Comparison of ENCODE assay signal across 9 cellular contexts in the genomic region with DNA sequence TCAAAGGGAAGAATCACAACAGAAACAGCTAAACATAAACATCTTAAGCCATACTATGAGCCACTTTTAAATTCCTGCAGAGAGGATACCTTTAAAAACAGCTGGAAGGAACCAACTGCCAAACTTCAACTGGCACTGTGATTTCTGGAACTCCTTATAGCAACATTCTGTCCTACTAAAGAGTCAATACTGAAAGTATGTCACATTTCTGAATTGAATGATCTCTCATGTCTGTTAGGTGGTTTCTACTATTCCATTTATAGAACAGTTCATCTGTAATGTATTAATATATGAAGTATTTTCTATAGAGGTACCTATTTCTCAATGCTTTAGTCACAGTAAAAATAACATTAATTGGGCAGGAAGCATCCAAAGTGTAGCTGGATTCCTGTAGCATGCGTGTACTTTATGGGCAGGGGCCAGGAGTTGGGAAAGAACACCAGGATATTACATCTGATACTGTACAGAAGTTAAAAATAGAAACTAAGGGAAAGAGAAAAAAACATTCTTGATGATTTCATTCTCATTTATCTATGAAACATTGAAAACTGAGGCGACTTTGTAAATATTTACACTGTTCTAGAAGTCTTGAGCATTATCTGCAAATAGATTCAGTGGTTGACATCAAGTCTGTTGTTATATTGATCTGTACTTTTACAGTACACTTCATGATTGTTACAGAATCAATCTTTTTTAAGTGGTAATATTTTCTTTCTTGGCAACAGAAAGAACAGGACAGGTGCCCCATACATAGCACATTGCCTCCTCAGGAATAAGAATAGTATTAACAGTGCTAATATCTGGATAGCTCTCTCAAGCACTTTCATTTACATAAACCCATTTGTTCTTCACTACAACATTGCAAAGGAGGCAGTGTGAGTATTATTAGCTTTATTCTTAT. TPM values are rescaled to one million over a fixed set of nuclear protein-coding genes. Genes with fewer than 3 reads are reported as not detected.
A peak's percentile ranks its signal among the peaks of the same experiment; 100 is the strongest.
DNase-seq lines count a peak whose midpoint lies in the region; ATAC-seq and TF ChIP-seq lines count a peak whose summit lies in the region.
"Had no signal": no experiment of that assay in that cellular context is flagged by ENCODE, and none has a peak within 500 bp of the region (broad histone marks: within the 10 kb centered on the region; RNA-seq: fewer than 3 reads in every experiment).

No MANE protein-coding gene starts in this region.

- TF ChIP-seq EP300 in gastroesophageal sphincter (IDR thresholded peaks at IDR 0.05), result no peak

- H3K4me3 ChIP-seq in PC-3 (ENCODE audit: low read length) (peak overlapping the region; percentile 51), gastroesophageal sphincter (no peak overlapping the region), thyroid gland (replicated peaks in 1 of 3) (no peak overlapping the region)

- POLR2A ChIA-PET in PC-3 (lab: Charles Lee; ENCODE audit: unreplicated experiment), result no interaction called here

- H3K9ac ChIP-seq in PC-3 (ENCODE audit: low read length), result peak overlapping the region; percentile 63

- H3K9me2 ChIP-seq in PC-3 (replicated peaks; ENCODE audit: low read length), result no peaks in the 10 kb centered on the region

- H3K27me3 ChIP-seq in PC-3 (ENCODE audit: low read length) (no peaks in the 10 kb centered on the region), gastroesophageal sphincter (no peaks in the 10 kb centered on the region), thyroid gland (no peaks in the 10 kb centered on the region)

- intact Hi-C loops in PC-3 (cut with micrococcal nuclease) (loop anchor here (1.0 to 2.0 kb wide), 3 partner anchors 23 to 72 kb away; no protein-coding TSS in a partner anchor), thyroid gland (cut with DNase I) (no loop called here)

- H3K27ac ChIP-seq in PC-3 (ENCODE audit: low read length) (peak overlapping the region; percentile 92), gastroesophageal sphincter (peak overlapping the region; percentile 52 to 81 (median 72)), thyroid gland (no peak overlapping the region)

- peak overlapping the region; percentile 79 for H3K4me2 ChIP-seq in PC-3 (ENCODE audit: low read length)

- H2AFZ ChIP-seq in PC-3 (ENCODE audit: low read length), result peak overlapping the region; percentile 63; the same call in 1 of the 2 replicates

- H3K4me1 ChIP-seq in PC-3 (ENCODE audit: insufficient read depth, low read length) (peaks cover 36% of the 10 kb centered on the region), gastroesophageal sphincter (peaks cover 3 to 17% (median 4%) of the 10 kb centered on the region in 3 donors), thyroid gland (peaks cover 5 to 8% of the 10 kb centered on the region in 2 donors)

- H3K36me3 ChIP-seq in PC-3 (ENCODE audit: low read depth, low read length) (no peaks in the 10 kb centered on the region), gastroesophageal sphincter (no peaks in the 10 kb centered on the region), thyroid gland (no peaks in the 10 kb centered on the region)

- TF ChIP-seq POLR2A in gastroesophageal sphincter (IDR thresholded peaks at IDR 0.05) (no peak), thyroid gland (IDR thresholded peaks at IDR 0.05) (no peak)

- H3K79me2 ChIP-seq in PC-3 (ENCODE audit: low read length), result no peaks in the 10 kb centered on the region

- H3K9me3 ChIP-seq in PC-3 (ENCODE audit: low read length), result no peaks in the 10 kb centered on the region
- H3K9me3 ChIP-seq in gastroesophageal sphincter, result no peaks in the 10 kb centered on the region
- no peaks in the 10 kb centered on the region for H3K9me3 ChIP-seq in thyroid gland

- BruUV-seq in PC-3 (replicated peaks; lab: Mats Ljungman, UMichigan), result TSS peak; percentile 83

- peak; percentile 84 for ATAC-seq in HG02588 (IDR thresholded peaks at IDR 0.05; ENCODE audit: unreplicated experiment)
- ATAC-seq in PC-3, result peak; percentile 94
- ATAC-seq in gastroesophageal sphincter, result peak; percentile 96

- CTCF ChIA-PET in PC-3 (lab: Charles Lee), result interaction anchor here (0.8 to 1.7 kb wide), 4 partner anchors 22 to 136 kb away, joined by 4 to 10 read pairs (median 6); no protein-coding TSS in a partner anchor

- peak; percentile 58 for DNase-seq in GM13977 (ENCODE audit: low spot score)
- DNase-seq in PC-3, result peak; percentile 100
- DNase-seq in thyroid gland, result peak; percentile 15 to 29
- DNase-seq in activated CD4-positive, alpha-beta T cell treated with anti-CD3 and anti-CD28 coated beads for 4 hours, result no peak
- no peak for DNase-seq in NCI-H345 treated with DMSO at 0.1 percent for 48 hours (lab: John Stamatoyannopoulos, UW; ENCODE audit: unreplicated experiment)
- no peak for DNase-seq in activated effector memory CD4-positive, alpha-beta T cell treated with anti-CD3 and anti-CD28 coated beads, Interleukin-2, amount 50 U/mL, for 16 hours
- DNase-seq: naive B cell had no signal

- 6 to 14% methylated on average over 2 of the region's 2 CpGs for WGBS in gastroesophageal sphincter (ENCODE audit: low coverage in 1 of 2), 2 donors
- WGBS in thyroid gland, 2 donors, result 47 to 51% methylated on average over 2 of the region's 2 CpGs

- H3F3A ChIP-seq in PC-3 (ENCODE audit: low read length, unreplicated experiment), result peaks cover 13% of the 10 kb centered on the region

- TF ChIP-seq CTCF in GM13977 (IDR thresholded peaks at IDR 0.05; ENCODE audit: extremely low read depth, insufficient read depth, missing control alignments), result no peak
- no peak for TF ChIP-seq CTCF in PC-3 (conservative IDR thresholded peaks at IDR 0.05; ENCODE audit: low read depth, low read length)
- TF ChIP-seq CTCF in gastroesophageal sphincter (IDR thresholded peaks at IDR 0.05), result no peak
- no peak for TF ChIP-seq CTCF in thyroid gland (IDR thresholded peaks at IDR 0.05)

- in situ Hi-C loops in GM13977 (cut with MboI; ENCODE audit: low pct_unique_long_range_greater_than_20kb, low sequenced_read_pairs, unreplicated experiment), result no loop called here

- H4K20me1 ChIP-seq in PC-3 (ENCODE audit: low read length), result no peaks in the 10 kb centered on the region

RNA-seq across cellular contexts. Expression of gene ZNF281, which starts 6.1 kb away (rescaled TPM):
- 23.3 and 26.6 TPM in 2 replicates for total RNA-seq in PC-3 (2014; rRNA removed)
- total RNA-seq in gastroesophageal sphincter, result 10 to 100 TPM; 12.1 to 13.4 (median 13.2) TPM
- 10 to 100 TPM in 3 of 4 donors, 1 to 10 TPM in 1; 9.8 to 16.9 (median 12.5) TPM for total RNA-seq in thyroid gland

Comparison
In these comparisons a context has a peak if more than half of its experiments do, and no peak if none do; other contexts are left out.
1. DNase-seq: peak in GM13977 (single experiment), PC-3 (single experiment) and thyroid gland (2 of 2); none in activated CD4-positive, alpha-beta T cell treated with anti-CD3 and anti-CD28 coated beads for 4 hours (0 of 2), NCI-H345 treated with DMSO at 0.1 percent for 48 hours (single experiment) and activated effector memory CD4-positive, alpha-beta T cell treated with anti-CD3 and anti-CD28 coated beads, Interleukin-2, amount 50 U/mL, for 16 hours (single experiment).
2. H3K27ac ChIP-seq: peak in PC-3 (single experiment) and gastroesophageal sphincter (4 of 4); none in thyroid gland (0 of 3).
3. Peak in every context shown above with its lines, with median percentiles within 50 percentile points of each other: ATAC-seq.